10 cellular contexts compared by ENCODE assay signal in genomic region chr19:795691-796581, GRCh38. TPM values are rescaled to one million over a fixed set of nuclear protein-coding genes. Genes with fewer than 3 reads are reported as not detected.
DNase-seq lines count a peak whose midpoint lies in the region; TF ChIP-seq lines count a peak whose summit lies in the region.
"Had no signal": no experiment of that assay in that cellular context is flagged by ENCODE, and none has a peak within 500 bp of the region (broad histone marks: within the 10 kb centered on the region; RNA-seq: fewer than 3 reads in every experiment).

No MANE protein-coding gene starts in this region.

- H3K36me3 Mint-ChIP-seq in Caco-2 (ENCODE audit: insufficient read depth, unreplicated experiment) = peaks cover 74% of the 10 kb centered on the region

- peak overlapping the region; percentile 90 for H3K4me3 Mint-ChIP-seq in Caco-2 (ENCODE audit: unreplicated experiment)

- 74% methylated on average over 4 of the region's 39 CpGs for WGBS in esophagus muscularis mucosa
- WGBS in trophoblast cell (ENCODE audit: extremely low coverage, insufficient coverage, insufficient read length) = no CpG with 5 or more reads among the region's 39 CpGs

- H3K9me3 ChIP-seq in Caco-2 (no peaks in the 10 kb centered on the region), PC-9 (ENCODE audit: insufficient read depth, low read depth) (no peaks in the 10 kb centered on the region), esophagus muscularis mucosa (no peaks in the 10 kb centered on the region), trophoblast cell (ENCODE audit: insufficient read depth, low read depth, low read length) (no peaks in the 10 kb centered on the region)

- no peaks in the 10 kb centered on the region for H3K27me3 Mint-ChIP-seq in Caco-2 (ENCODE audit: insufficient read depth, unreplicated experiment)

- BruUV-seq in Caco-2 (replicated peaks; lab: Mats Ljungman, UMichigan) = no TSS peak
- BruUV-seq in PC-9 (replicated peaks; lab: Mats Ljungman, UMichigan) = no TSS peak

- H3K9ac ChIP-seq in trophoblast cell (ENCODE audit: low read length) = no peak overlapping the region

- peak overlapping the region; percentile 98 for H4K12ac ChIP-seq in trophoblast cell (ENCODE audit: low read depth, low read length)

- no peak overlapping the region for H3K27ac Mint-ChIP-seq in Caco-2 (ENCODE audit: unreplicated experiment)

- H3K4me1 ChIP-seq in Caco-2 = peaks cover 21% of the 10 kb centered on the region
- H3K4me1 ChIP-seq in PC-9 (replicated peaks; ENCODE audit: insufficient read depth) = peaks cover 18% of the 10 kb centered on the region
- peaks cover 47 to 63% (median 54%) of the 10 kb centered on the region in 4 donors for H3K4me1 ChIP-seq in esophagus muscularis mucosa
- peaks cover 20 to 23% of the 10 kb centered on the region in 2 experiments for H3K4me1 ChIP-seq in trophoblast cell (ENCODE audit: control insufficient read depth in 1 of 2, insufficient read depth in 2 of 2, low read length in 2 of 2)

- TF ChIP-seq POLR2A in esophagus muscularis mucosa (IDR thresholded peaks at IDR 0.05; ENCODE audit: low read depth) = no peak

- H3K4me2 ChIP-seq in PC-9 (peak overlapping the region; percentile 72), trophoblast cell (ENCODE audit: low read length) (peak overlapping the region; percentile 87)

- peak overlapping the region; percentile 68 for H2BK12ac ChIP-seq in trophoblast cell (ENCODE audit: low read length)

- H3K9me3 Mint-ChIP-seq in Caco-2 (ENCODE audit: unreplicated experiment) = no peaks in the 10 kb centered on the region

- H2AFZ ChIP-seq in PC-9 = no peak overlapping the region
- H2AFZ ChIP-seq in trophoblast cell (ENCODE audit: insufficient read depth, low read length, poor library complexity) = peak overlapping the region; percentile 77

- POLR2A ChIA-PET in Caco-2 (lab: Charles Lee) = interaction anchor here (0.5 kb wide), 2 partner anchors 43 to 59 kb away, joined by 3 to 4 read pairs; no protein-coding TSS in a partner anchor
- POLR2A ChIA-PET in PC-9 (lab: Charles Lee; ENCODE audit: unreplicated experiment) = no interaction called here

- TF ChIP-seq CTCF in Caco-2 (IDR thresholded peaks at IDR 0.05; ENCODE audit: insufficient read depth in 1 of 2, low read depth in 1 of 2, low read length in 1 of 2, severe bottlenecking in 1 of 2, unreplicated experiment in 1 of 2) = no peak
- TF ChIP-seq CTCF in PC-9 (conservative IDR thresholded peaks at IDR 0.05) = no peak
- TF ChIP-seq CTCF in esophagus muscularis mucosa (IDR thresholded peaks at IDR 0.05) = no peak
- no peak for TF ChIP-seq CTCF in GM10266 (IDR thresholded peaks at IDR 0.05; ENCODE audit: control insufficient read depth, insufficient read depth, low read depth, missing control alignments)

- H3K4me1 Mint-ChIP-seq in Caco-2 (ENCODE audit: low read depth, unreplicated experiment) = peaks cover 17% of the 10 kb centered on the region

- H3K79me2 ChIP-seq in PC-9 (ENCODE audit: low read depth) (peaks cover 31% of the 10 kb centered on the region), trophoblast cell (ENCODE audit: control insufficient read depth, insufficient read depth, low read length, poor library complexity) (peaks cover 29% of the 10 kb centered on the region)

- H3K36me3 ChIP-seq in Caco-2 (ENCODE audit: control insufficient read depth, insufficient read depth, low read length) (peaks cover 4% of the 10 kb centered on the region), PC-9 (ENCODE audit: low read depth) (peaks cover under 1% of the 10 kb centered on the region; the same call in 1 of the 2 replicates), esophagus muscularis mucosa (peaks cover 0 to 28% (median 12%) of the 10 kb centered on the region in 4 donors), trophoblast cell (ENCODE audit: control insufficient read depth in 1 of 2, insufficient read depth in 2 of 2, low read length in 2 of 2) (peaks cover 20 to 23% of the 10 kb centered on the region in 2 experiments)

- no peak for TF ChIP-seq EP300 in esophagus muscularis mucosa (IDR thresholded peaks at IDR 0.05)

- H2BK120ac ChIP-seq in trophoblast cell (ENCODE audit: insufficient read depth, low read length, poor library complexity) = peak overlapping the region; percentile 81

- peak overlapping the region; percentile 46 for H2AK5ac ChIP-seq in trophoblast cell (ENCODE audit: low read length)

- peaks cover 30% of the 10 kb centered on the region for H4K20me1 ChIP-seq in PC-9 (ENCODE audit: insufficient read depth)

- intact Hi-C loops in Caco-2 (cut with micrococcal nuclease; ENCODE audit: unreplicated experiment) = no loop called here
- intact Hi-C loops in PC-9 (cut with micrococcal nuclease; ENCODE audit: unreplicated experiment) = loop anchor here (2.0 kb wide), 3 partner anchors 13 to 223 kb away; partner anchors contain the start of gene BSG
- intact Hi-C loops in esophagus muscularis mucosa (cut with DNase I) = no loop called here

- CTCF ChIA-PET in Caco-2 (lab: Charles Lee) (no interaction called here), PC-9 (lab: Charles Lee) (interaction anchor here (0.5 kb wide), 1 partner anchor 40 kb away, joined by 5 read pairs; no protein-coding TSS in a partner anchor)

- no peak overlapping the region for H3K23ac ChIP-seq in trophoblast cell (ENCODE audit: low read length)

- H3F3A ChIP-seq in PC-9 (ENCODE audit: insufficient read depth, low read depth) = peaks cover 24% of the 10 kb centered on the region; the same call in 1 of the 2 replicates

- H3K18ac ChIP-seq in trophoblast cell (ENCODE audit: low read length) = peak overlapping the region; percentile 55

- H4K91ac ChIP-seq in trophoblast cell (ENCODE audit: low read depth, low read length) = peak overlapping the region; percentile 98

- H3K27ac ChIP-seq in PC-9 (0 out of 2 replicates have a peak overlapping the region, but pooled peaks have one; percentile 20), esophagus muscularis mucosa (replicated peaks in 1 of 4) (peak overlapping the region; percentile 68 to 98 (median 82)), trophoblast cell (ENCODE audit: low read depth, low read length) (no peak overlapping the region)

- no peak overlapping the region for H2BK5ac ChIP-seq in trophoblast cell (ENCODE audit: low read depth, low read length, poor library complexity)

- no peaks in the 10 kb centered on the region for H3K9me2 ChIP-seq in PC-9 (ENCODE audit: insufficient read depth)

- peak overlapping the region; percentile 94 for H4K8ac ChIP-seq in trophoblast cell (ENCODE audit: low read depth, low read length)

- H3K27me3 ChIP-seq in Caco-2 (replicated peaks; ENCODE audit: control insufficient read depth, insufficient read depth, low read length) (no peaks in the 10 kb centered on the region), PC-9 (ENCODE audit: insufficient read depth, low read depth) (no peaks in the 10 kb centered on the region), esophagus muscularis mucosa (no peaks in the 10 kb centered on the region), trophoblast cell (ENCODE audit: insufficient read depth, low read length) (no peaks in the 10 kb centered on the region)

- H3K4me3 ChIP-seq in Caco-2 (ENCODE audit: low read depth, low read length) (peak overlapping the region; percentile 87), PC-9 (peak overlapping the region; percentile 72), esophagus muscularis mucosa (peak overlapping the region; percentile 65 to 98 (median 96)), trophoblast cell (ENCODE audit: low read depth, low read length) (no peak overlapping the region)

- peak overlapping the region; percentile 86 for H3K4ac ChIP-seq in trophoblast cell (ENCODE audit: low read depth, low read length)

- peak overlapping the region; percentile 86 for H3K14ac ChIP-seq in trophoblast cell (ENCODE audit: low read length)

- DNase-seq in Caco-2 (no peak), PC-9 (no peak), esophagus muscularis mucosa (ENCODE audit: extremely low spot score) (no peak), trophoblast cell (no peak), GM10266 (ENCODE audit: extremely low spot score) (no peak), NCI-H2029 (lab: John Stamatoyannopoulos, UW) (no peak), SIG-M5 treated with dmso at 0.1 percent for 504 hours (lab: John Stamatoyannopoulos, UW; ENCODE audit: unreplicated experiment) (no peak), NCI-H748 (lab: John Stamatoyannopoulos, UW; ENCODE audit: unreplicated experiment) (no peak)

- peaks cover 27% of the 10 kb centered on the region for H3K79me1 ChIP-seq in trophoblast cell (ENCODE audit: low read length)

RNA-seq across cellular contexts. Expression of gene PTBP1, which starts 1.3 kb away (rescaled TPM):
- total RNA-seq in Caco-2 (2022) (510 and 522 TPM in 2 replicates), PC-9 (2021) (461 and 542 TPM in 2 replicates), esophagus muscularis mucosa (100 to 1,000 TPM in 1 of 4 donors, 10 to 100 TPM in 3; 76.8 to 110 (median 95.3) TPM)
- polyA plus RNA-seq in trophoblast cell (2013) = 654 and 679 TPM in 2 replicates

RNA-seq across cellular contexts. Expression of gene PLPPR3, which starts 25.8 kb away (rescaled TPM):
- total RNA-seq in Caco-2 (2022) (5.1 and 7.1 TPM in 2 replicates), PC-9 (2021) (0.81 and 0.90 TPM in 2 replicates), esophagus muscularis mucosa (not detected)
- 21.2 and 21.4 TPM in 2 replicates for polyA plus RNA-seq in trophoblast cell (2013)
- total RNA-seq: activated CD8-positive, alpha-beta memory T cell treated with anti-CD3 and anti-CD28 coated beads for 36 hours; LHCN-M2 had no signal

RNA-seq across cellular contexts. Expression of gene AZU1, which starts 31.7 kb away (rescaled TPM):
- total RNA-seq in Caco-2 (2022) (not detected in 2 replicates), PC-9 (2021) (not detected in 2 replicates), esophagus muscularis mucosa (1 to 10 TPM in 1 of 4 donors, under 1 TPM in 1, not detected in 2; 0.40 to 1.3 TPM)
- polyA plus RNA-seq in trophoblast cell (2013) = 0.38 and 0.39 TPM in 2 replicates
- total RNA-seq: activated CD8-positive, alpha-beta memory T cell treated with anti-CD3 and anti-CD28 coated beads for 36 hours; LHCN-M2 had no signal

RNA-seq across cellular contexts. Expression of gene PRTN3, which starts 44.9 kb away (rescaled TPM):
- total RNA-seq in Caco-2 (2022) (0.29 TPM in 1 of 2 replicates, not detected in the other), PC-9 (2021) (not detected in 2 replicates), esophagus muscularis mucosa (1 to 10 TPM in 1 of 4 donors, not detected in 3; 1.2 TPM)
- polyA plus RNA-seq in trophoblast cell (2013) = not detected in 2 replicates
- total RNA-seq: activated CD8-positive, alpha-beta memory T cell treated with anti-CD3 and anti-CD28 coated beads for 36 hours; LHCN-M2 had no signal

RNA-seq across cellular contexts. Expression of gene MISP, which starts 45.0 kb away (rescaled TPM):
- total RNA-seq in Caco-2 (2022) (27.8 and 36.4 TPM in 2 replicates), PC-9 (2021) (91.6 and 101 TPM in 2 replicates), esophagus muscularis mucosa (1 to 10 TPM in 1 of 4 donors, not detected in 3; 2.0 TPM)
- polyA plus RNA-seq in trophoblast cell (2013) = 0.15 and 0.19 TPM in 2 replicates
- total RNA-seq: activated CD8-positive, alpha-beta memory T cell treated with anti-CD3 and anti-CD28 coated beads for 36 hours had no signal
